In the genomic region with DNA sequence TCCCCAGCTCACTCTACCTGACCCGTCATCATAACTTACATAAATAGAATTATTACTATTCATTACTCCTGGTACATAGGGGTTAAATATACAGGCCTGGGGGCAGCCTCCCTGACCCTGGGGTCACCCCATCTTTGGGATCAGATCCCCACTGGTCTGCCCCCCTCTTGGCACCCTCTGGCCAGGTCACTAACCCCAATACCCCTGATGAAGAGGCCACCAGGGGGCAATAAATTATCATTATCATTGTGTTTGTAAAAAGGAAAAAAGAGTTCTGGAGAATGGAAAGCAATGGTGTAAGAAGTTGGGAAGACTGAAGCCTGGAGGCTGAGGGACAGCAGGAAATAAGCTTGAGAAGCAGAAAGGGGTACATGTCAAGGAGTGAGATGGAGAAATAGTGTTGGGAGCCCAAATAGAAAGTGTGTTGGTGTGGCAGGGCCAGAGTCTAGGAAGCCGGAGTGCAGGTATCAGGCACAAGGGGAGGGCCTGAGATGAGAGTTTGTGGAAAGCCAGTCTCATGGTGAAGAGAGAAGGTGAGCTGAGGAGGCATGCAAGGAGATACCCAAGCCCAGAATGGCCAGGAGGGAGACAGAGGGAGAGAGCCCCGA, we compare ENCODE assay signal across 8 cellular contexts. TPM values are rescaled to one million over a fixed set of nuclear protein-coding genes. Genes with fewer than 3 reads are reported as not detected.
A peak's percentile ranks its signal among the peaks of the same experiment; 100 is the strongest.
DNase-seq lines count a peak whose midpoint lies in the region; ATAC-seq and TF ChIP-seq lines count a peak whose summit lies in the region.

No MANE protein-coding gene starts in this region.

- H3K4me1 Mint-ChIP-seq in CD8-positive, alpha-beta T cell (ENCODE audit: low read depth), result peaks cover 20% of the 10 kb centered on the region

- no peak overlapping the region for H3K27ac Mint-ChIP-seq in CD8-positive, alpha-beta T cell

- no peak overlapping the region for H3K9ac ChIP-seq in SK-N-SH

- no peaks in the 10 kb centered on the region for H3K79me2 ChIP-seq in SK-N-SH (ENCODE audit: insufficient read depth)

- TF ChIP-seq CTCF in heart right ventricle (IDR thresholded peaks at IDR 0.05), result peak in 7 of 9 donors; percentile 25 to 50 (median 40)
- TF ChIP-seq CTCF in SK-N-SH (IDR thresholded peaks at IDR 0.05), result peak; percentile 61
- TF ChIP-seq CTCF in upper lobe of right lung (IDR thresholded peaks at IDR 0.05), result peak; percentile 33
- TF ChIP-seq CTCF in CD8-positive, alpha-beta T cell (IDR thresholded peaks at IDR 0.05), result no peak

- no peak overlapping the region for H2AFZ ChIP-seq in SK-N-SH (ENCODE audit: low read depth)

- peaks cover 2% of the 10 kb centered on the region for H3K27me3 Mint-ChIP-seq in CD8-positive, alpha-beta T cell (ENCODE audit: low read depth)

- peak; percentile 52 for TF ChIP-seq RAD21 in SK-N-SH (IDR thresholded peaks at IDR 0.05; ENCODE audit: low read length)

- intact Hi-C loops in heart right ventricle (cut with DNase I), result loop anchor here in 3 of 10 donors (2.0 to 10.0 kb wide), 4 partner anchors 17 to 177 kb away; partner anchors contain the start of genes TARBP2 (in 2 of the 3), AMHR2 (in 1 of the 3) and NPFF (in 1 of the 3)
- intact Hi-C loops in Right ventricle myocardium inferior (cut with DNase I), result no loop called here
- intact Hi-C loops in upper lobe of right lung (cut with DNase I), result no loop called here
- intact Hi-C loops in CD8-positive, alpha-beta T cell (cut with DNase I, micrococcal nuclease), result loop anchor here in 1 of 2 experiments (10.0 kb wide), 1 partner anchor 177 kb away; the partner anchor contains the start of genes NPFF and TARBP2

- H3K4me1 ChIP-seq in heart right ventricle (peaks cover 2 to 26% (median 18%) of the 10 kb centered on the region in 9 donors), SK-N-SH (ENCODE audit: control insufficient read depth in 1 of 2, insufficient read depth in 2 of 2, low read depth in 1 of 2, low read length in 1 of 2) (peaks cover 0 to 10% of the 10 kb centered on the region in 2 experiments; a peak in 1 of 4 replicates), upper lobe of right lung (peaks cover 23% of the 10 kb centered on the region)
- peaks cover 15% of the 10 kb centered on the region for H3K4me1 ChIP-seq in CD8-positive, alpha-beta T cell (ENCODE audit: insufficient read depth, low read length)

- no peaks in the 10 kb centered on the region for H4K20me1 ChIP-seq in SK-N-SH (ENCODE audit: insufficient read depth)

- H3K27me3 ChIP-seq in heart right ventricle, result peaks cover 0 to 53% (median under 1%) of the 10 kb centered on the region in 7 donors
- no peaks in the 10 kb centered on the region; the same call in 1 of the 2 replicates for H3K27me3 ChIP-seq in SK-N-SH (ENCODE audit: insufficient read depth)
- no peaks in the 10 kb centered on the region for H3K27me3 ChIP-seq in upper lobe of right lung
- no peaks in the 10 kb centered on the region for H3K27me3 ChIP-seq in CD8-positive, alpha-beta T cell (ENCODE audit: insufficient read depth, low read length)

- no peaks in the 10 kb centered on the region for H3K9me2 ChIP-seq in SK-N-SH

- no peak overlapping the region for H3K4me3 ChIP-seq in heart right ventricle
- H3K4me3 ChIP-seq in SK-N-SH (ENCODE audit: low read depth in 2 of 2, low read length in 1 of 2), result peak overlapping the region in 1 of 2 experiments; percentile 20; a peak in 1 of 4 replicates
- H3K4me3 ChIP-seq in upper lobe of right lung, result no peak overlapping the region
- H3K4me3 ChIP-seq in CD8-positive, alpha-beta T cell (ENCODE audit: low read depth, low read length), result no peak overlapping the region

- H3K4me2 ChIP-seq in SK-N-SH, result no peak overlapping the region

- H3K4me3 Mint-ChIP-seq in CD8-positive, alpha-beta T cell, result no peak overlapping the region

- CTCF ChIA-PET in SK-N-SH (lab: Yijun Ruan, JAX), result interaction anchor here (0.6 to 13.6 kb wide), 11 partner anchors 11 to 180 kb away, joined by 3 to 294 read pairs (median 5); partner anchors contain the start of genes AMHR2 and NPFF
- CTCF ChIA-PET in CD8-positive, alpha-beta T cell (lab: Charles Lee), result interaction anchor here (0.6 to 14.3 kb wide), 12 partner anchors 16 to 184 kb away, joined by 3 to 202 read pairs (median 4); no protein-coding TSS in a partner anchor

- 81 to 91% methylated on average over 3 of the region's 3 CpGs for WGBS in heart right ventricle, 2 donors
- WGBS in SK-N-SH (ENCODE audit: low lambda C conversion rate), result 84% methylated on average over 3 of the region's 3 CpGs

- H3K36me3 ChIP-seq in heart right ventricle (no peaks in the 10 kb centered on the region), SK-N-SH (replicated peaks in 1 of 2; ENCODE audit: control insufficient read depth in 1 of 2, insufficient read depth in 2 of 2, low read length in 1 of 2) (no peaks in the 10 kb centered on the region), upper lobe of right lung (no peaks in the 10 kb centered on the region)
- H3K36me3 ChIP-seq in CD8-positive, alpha-beta T cell (ENCODE audit: insufficient read depth, low read length), result no peaks in the 10 kb centered on the region

- no peaks in the 10 kb centered on the region for H3K9me3 Mint-ChIP-seq in CD8-positive, alpha-beta T cell

- peaks cover 7% of the 10 kb centered on the region for H3K36me3 Mint-ChIP-seq in CD8-positive, alpha-beta T cell

- peaks cover 6% of the 10 kb centered on the region for H3F3A ChIP-seq in SK-N-SH (replicated peaks; ENCODE audit: insufficient read depth)

- H3K9me3 ChIP-seq in heart right ventricle, result no peaks in the 10 kb centered on the region
- no peaks in the 10 kb centered on the region for H3K9me3 ChIP-seq in SK-N-SH
- H3K9me3 ChIP-seq in upper lobe of right lung, result no peaks in the 10 kb centered on the region
- H3K9me3 ChIP-seq in CD8-positive, alpha-beta T cell (ENCODE audit: low read length), result no peaks in the 10 kb centered on the region

- DNase-seq in heart right ventricle (no peak), Right ventricle myocardium inferior (ENCODE audit: missing footprints) (no peak), SK-N-SH (peak; percentile 55), foreskin melanocyte (peak; percentile 25), upper lobe of right lung (no peak), NCI-H446 (lab: John Stamatoyannopoulos, UW) (no peak)
- DNase-seq in CD8-positive, alpha-beta T cell, result no peak

- POLR2A ChIA-PET in SK-N-SH (lab: Yijun Ruan, JAX), result interaction anchor here (0.6 to 8.3 kb wide), 3 partner anchors 17 to 97 kb away, joined by 3 to 105 read pairs (median 4); partner anchors contain the start of gene PFDN5
- POLR2A ChIA-PET in CD8-positive, alpha-beta T cell (lab: Charles Lee), result interaction anchor here (1.1 to 1.6 kb wide), 3 partner anchors 18 to 174 kb away, joined by 3 to 6 read pairs (median 5); partner anchors contain the start of gene TARBP2

- ATAC-seq in heart right ventricle (no peak), Right ventricle myocardium inferior (no peak), upper lobe of right lung (no peak), GM21447 (IDR thresholded peaks at IDR 0.05; ENCODE audit: unreplicated experiment) (no peak)
- ATAC-seq in CD8-positive, alpha-beta T cell, result no peak

- H3K27ac ChIP-seq in heart right ventricle (no peak overlapping the region), SK-N-SH (ENCODE audit: low read depth in 2 of 2, low read length in 1 of 2) (no peak overlapping the region), upper lobe of right lung (no peak overlapping the region)
- no peak overlapping the region for H3K27ac ChIP-seq in CD8-positive, alpha-beta T cell (ENCODE audit: low read depth, low read length)

- no peak for TF ChIP-seq EP300 in SK-N-SH (IDR thresholded peaks at IDR 0.05; ENCODE audit: borderline replicate concordance in 1 of 2, low read depth in 1 of 2, low read length in 1 of 2)

TF ChIP-seq in SK-N-SH, 30 proteins besides CTCF, POLR2A, EP300 and RAD21 (continues in another document):
- TF ChIP-seq EZH2phosphoT487 (IDR thresholded peaks at IDR 0.05; ENCODE audit: borderline replicate concordance, low read depth) (no peak), ELF1 (IDR thresholded peaks at IDR 0.05) (no peak), SMC3 (IDR thresholded peaks at IDR 0.05; ENCODE audit: low read depth, low read length) (0 out of 2 replicates have a peak, but pooled peaks have one; percentile 11), RXRA (IDR thresholded peaks at IDR 0.05; ENCODE audit: borderline replicate concordance, low read depth) (no peak)

RNA-seq across cellular contexts. Expression of gene AAAS, which starts 6.1 kb away (rescaled TPM):
- total RNA-seq in heart right ventricle (10 to 100 TPM; 33.5 to 42.2 (median 34.9) TPM), Right ventricle myocardium inferior (38.5 TPM), upper lobe of right lung (43.2 TPM)
- polyA plus RNA-seq in heart right ventricle (10 to 100 TPM; 33.9 to 52.8 TPM), SK-N-SH (2012; rRNA removed) (64.9 and 70.6 TPM in 2 replicates)
- 23.5 and 30.1 TPM in 2 replicates for polyA plus RNA-seq in SK-N-SH (2012; cell fraction: cytosol; rRNA removed)
- 274 and 299 TPM in 2 replicates for polyA plus RNA-seq in SK-N-SH (2012; cell fraction: nucleus; rRNA removed)
- total RNA-seq in CD8-positive, alpha-beta T cell, result 10 to 100 TPM; 17.0 to 21.5 TPM

RNA-seq across cellular contexts. Expression of gene SP7, which starts 8.6 kb away (rescaled TPM):
- not detected for total RNA-seq in heart right ventricle
- polyA plus RNA-seq in heart right ventricle, result not detected
- not detected for total RNA-seq in Right ventricle myocardium inferior
- polyA plus RNA-seq in SK-N-SH (2012; rRNA removed), result not detected in 2 replicates
- 0.01 TPM in 1 of 2 replicates, not detected in the other for polyA plus RNA-seq in SK-N-SH (2012; cell fraction: cytosol; rRNA removed)
- 0.07 and 0.16 TPM in 2 replicates for polyA plus RNA-seq in SK-N-SH (2012; cell fraction: nucleus; rRNA removed)
- total RNA-seq in upper lobe of right lung, result not detected
- total RNA-seq in CD8-positive, alpha-beta T cell, result not detected

RNA-seq across cellular contexts. Expression of gene MYG1, which starts 28.0 kb away (rescaled TPM):
- total RNA-seq in heart right ventricle (10 to 100 TPM; 26.8 to 40.1 (median 36.0) TPM), Right ventricle myocardium inferior (38.5 TPM), upper lobe of right lung (41.9 TPM)
- polyA plus RNA-seq in heart right ventricle (100 to 1,000 TPM in 1 of 2 donors, 10 to 100 TPM in 1; 69.4 to 115 TPM), SK-N-SH (2012; rRNA removed) (93.5 and 101 TPM in 2 replicates)
- 56.9 and 73.3 TPM in 2 replicates for polyA plus RNA-seq in SK-N-SH (2012; cell fraction: cytosol; rRNA removed)
- 109 and 132 TPM in 2 replicates for polyA plus RNA-seq in SK-N-SH (2012; cell fraction: nucleus; rRNA removed)
- 10 to 100 TPM; 24.2 to 31.4 TPM for total RNA-seq in CD8-positive, alpha-beta T cell

RNA-seq across cellular contexts. Expression of gene PFDN5, which starts 32.2 kb away (rescaled TPM):
- 100 to 1,000 TPM; 307 to 413 (median 339) TPM for total RNA-seq in heart right ventricle
- 1,000 to 10,000 TPM in 1 of 2 donors, 100 to 1,000 TPM in 1; 658 to 1,216 TPM for polyA plus RNA-seq in heart right ventricle
- total RNA-seq in Right ventricle myocardium inferior, result 392 TPM
- 1,198 and 1,880 TPM in 2 replicates for polyA plus RNA-seq in SK-N-SH (2012; rRNA removed)
- polyA plus RNA-seq in SK-N-SH (2012; cell fraction: cytosol; rRNA removed), result 1,472 and 1,558 TPM in 2 replicates
- 1,484 and 1,670 TPM in 2 replicates for polyA plus RNA-seq in SK-N-SH (2012; cell fraction: nucleus; rRNA removed)
- 424 TPM for total RNA-seq in upper lobe of right lung
- total RNA-seq in CD8-positive, alpha-beta T cell, result 100 to 1,000 TPM; 741 to 751 TPM

RNA-seq across cellular contexts. Expression of gene SP1, which starts 52.4 kb away (rescaled TPM):
- total RNA-seq in heart right ventricle (10 to 100 TPM; 27.2 to 42.4 (median 32.3) TPM), Right ventricle myocardium inferior (31.3 TPM), upper lobe of right lung (87.7 TPM)
- polyA plus RNA-seq in heart right ventricle (1 to 10 TPM; 7.8 to 8.8 TPM), SK-N-SH (2012; rRNA removed) (12.9 and 18.8 TPM in 2 replicates)
- 9.1 and 12.8 TPM in 2 replicates for polyA plus RNA-seq in SK-N-SH (2012; cell fraction: cytosol; rRNA removed)
- polyA plus RNA-seq in SK-N-SH (2012; cell fraction: nucleus; rRNA removed), result 26.1 and 41.3 TPM in 2 replicates
- 10 to 100 TPM; 33.5 to 33.8 TPM for total RNA-seq in CD8-positive, alpha-beta T cell

Comparison
In these comparisons a context has a peak if more than half of its experiments do, and no peak if none do; other contexts are left out.
1. DNase-seq: peak in SK-N-SH (single experiment) and foreskin melanocyte (single experiment); none in heart right ventricle (0 of 2), Right ventricle myocardium inferior (single experiment), upper lobe of right lung (single experiment), CD8-positive, alpha-beta T cell (0 of 7) and NCI-H446 (0 of 2).